In the genomic region with DNA sequence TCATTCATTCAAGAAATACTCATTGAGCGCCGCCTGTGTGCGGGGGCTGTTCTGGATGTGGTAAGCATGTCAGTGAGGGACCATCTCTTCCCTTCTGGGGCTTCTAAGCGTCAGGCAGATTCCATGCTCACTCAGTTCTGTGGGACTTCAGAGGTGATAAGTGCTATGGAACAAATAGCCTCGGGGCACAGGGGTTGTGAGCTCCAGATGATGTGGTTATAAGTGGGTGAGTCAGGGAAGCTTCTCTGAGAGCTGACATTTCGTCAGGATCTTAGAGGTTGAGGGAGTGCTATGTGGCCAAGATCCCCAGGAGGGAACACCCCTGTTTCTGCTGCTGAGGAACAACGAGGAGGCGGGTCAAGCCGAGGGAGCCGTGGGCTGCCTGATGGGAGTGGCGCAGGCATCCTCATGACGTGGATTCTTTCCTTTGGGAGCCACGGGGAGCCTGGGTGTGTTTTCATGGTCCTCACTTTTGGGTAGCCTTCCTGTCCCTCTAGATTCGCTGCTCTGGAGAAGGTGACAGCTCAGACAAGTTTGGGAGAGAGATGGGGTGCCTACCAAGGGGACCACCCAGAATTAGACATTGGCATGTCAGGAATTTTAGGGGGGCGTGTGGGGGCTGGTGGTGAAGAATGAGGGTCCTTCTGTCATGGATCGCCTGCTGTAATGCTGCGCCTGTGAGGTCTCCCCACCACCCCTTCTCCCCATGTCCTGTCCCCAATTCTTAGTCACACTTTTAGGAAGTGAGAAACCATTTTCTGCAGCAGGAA, we compare ENCODE assay signal across 20 cellular contexts. TPM values are rescaled to one million over a fixed set of nuclear protein-coding genes. Genes with fewer than 3 reads are reported as not detected.
DNase-seq lines count a peak whose midpoint lies in the region; TF ChIP-seq lines count a peak whose summit lies in the region.
"Had no signal": no experiment of that assay in that cellular context is flagged by ENCODE, and none has a peak within 500 bp of the region (broad histone marks: within the 10 kb centered on the region; RNA-seq: fewer than 3 reads in every experiment).

No MANE protein-coding gene starts in this region.

- H3K79me2 ChIP-seq in smooth muscle cell (ENCODE audit: low read depth): peaks cover 31% of the 10 kb centered on the region

- H3K27ac ChIP-seq in smooth muscle cell (ENCODE audit: low read depth): peak overlapping the region; percentile 34
- H3K27ac ChIP-seq: coronary artery, right atrium auricular region, thoracic aorta had no signal

- H3K4me3 ChIP-seq in epithelial cell of esophagus (ENCODE audit: low read length) (no peak overlapping the region), smooth muscle cell (no peak overlapping the region)
- H3K4me3 ChIP-seq: coronary artery, right atrium auricular region, thoracic aorta had no signal

- no peak overlapping the region for H2AFZ ChIP-seq in smooth muscle cell (ENCODE audit: low read depth)

- peaks cover 24% of the 10 kb centered on the region for H3K4me1 ChIP-seq in smooth muscle cell (ENCODE audit: low read depth)
- H3K4me1 ChIP-seq: right atrium auricular region had no signal

- H3K9me3 ChIP-seq in smooth muscle cell (replicated peaks; ENCODE audit: low read depth): no peaks in the 10 kb centered on the region
- H3K9me3 ChIP-seq: right atrium auricular region, thoracic aorta had no signal

- H3K27me3 ChIP-seq in smooth muscle cell (ENCODE audit: low read depth): no peaks in the 10 kb centered on the region
- H3K27me3 ChIP-seq: right atrium auricular region had no signal

- WGBS in smooth muscle cell (ENCODE audit: low lambda C conversion rate): 47% methylated on average over 17 of the region's 17 CpGs

- no peaks in the 10 kb centered on the region for H3F3A ChIP-seq in smooth muscle cell (ENCODE audit: low read depth)

- no peak overlapping the region for H3K9ac ChIP-seq in smooth muscle cell (ENCODE audit: low read depth)

- DNase-seq in NCI-H345 (lab: John Stamatoyannopoulos, UW): peak; percentile 41
- no peak for DNase-seq in NCI-H345 treated with DMSO at 0.1 percent for 48 hours (lab: John Stamatoyannopoulos, UW; ENCODE audit: unreplicated experiment)
- peak; percentile 93 for DNase-seq in NCI-H226
- peak; percentile 35 for DNase-seq in epithelial cell of esophagus (ENCODE audit: low read depth)
- DNase-seq in smooth muscle cell (lab: John Stamatoyannopoulos, UW; ENCODE audit: unreplicated experiment): no peak
- DNase-seq in NCI-H510A (lab: John Stamatoyannopoulos, UW): no peak
- DNase-seq in stimulated activated CD4-positive, alpha-beta T cell treated with anti-CD3 and anti-CD28 coated beads, Interleukin-2, amount 100 ng/mL, for 48 hours: no peak
- no peak for DNase-seq in hypothalamus (lab: John Stamatoyannopoulos, UW)
- DNase-seq: activated CD4-positive, CD25-positive, alpha-beta regulatory T cell; activated CD8-positive, alpha-beta memory T cell treated with anti-CD3 and anti-CD28 coated beads, Interleukin-2, amount 10 ng/mL, durations not matched to agents 7 days and 5 days; activated gamma-delta T cell; aorta; HCEC 1CT; KG1; naive thymus-derived CD8-positive, alpha-beta T cell; NCI-H1694 had no signal

- TF ChIP-seq CTCF in epithelial cell of esophagus (IDR thresholded peaks at IDR 0.05; ENCODE audit: insufficient read depth, low read depth, low read length, missing control alignments) (no peak), smooth muscle cell (IDR thresholded peaks at IDR 0.05; ENCODE audit: borderline replicate concordance, insufficient read depth, poor library complexity, severe bottlenecking) (no peak)

- peak overlapping the region; percentile 46 for H3K4me2 ChIP-seq in smooth muscle cell

- H3K36me3 ChIP-seq in smooth muscle cell (ENCODE audit: low read depth): no peaks in the 10 kb centered on the region
- H3K36me3 ChIP-seq: right atrium auricular region, thoracic aorta had no signal

- peaks cover 32% of the 10 kb centered on the region for H4K20me1 ChIP-seq in smooth muscle cell (ENCODE audit: low read depth)

RNA-seq across cellular contexts. Expression of a gene that starts 38.5 kb away (rescaled TPM):
- 5.5 and 8.6 TPM in 2 replicates for total RNA-seq in smooth muscle cell
- polyA plus RNA-seq in smooth muscle cell: 7.0 and 11.6 TPM in 2 replicates
- total RNA-seq: T-helper 1 cell treated with Interleukin-12 subunit alpha and Interleukin-12 subunit beta and Interleukin-4 antibody, amounts not matched to agents 30 ng/mL and 1 ng/mL, for 36 hours had no signal

Comparison
In these comparisons a context has a peak if more than half of its experiments do, and no peak if none do; other contexts are left out.
1. DNase-seq: peak in NCI-H345 (single experiment), NCI-H226 (single experiment) and epithelial cell of esophagus (single experiment); none in NCI-H345 treated with DMSO at 0.1 percent for 48 hours (single experiment), smooth muscle cell (single experiment), NCI-H510A (single experiment), stimulated activated CD4-positive, alpha-beta T cell treated with anti-CD3 and anti-CD28 coated beads, Interleukin-2, amount 100 ng/mL, for 48 hours (0 of 2) and hypothalamus (0 of 51).